In the genomic region with DNA sequence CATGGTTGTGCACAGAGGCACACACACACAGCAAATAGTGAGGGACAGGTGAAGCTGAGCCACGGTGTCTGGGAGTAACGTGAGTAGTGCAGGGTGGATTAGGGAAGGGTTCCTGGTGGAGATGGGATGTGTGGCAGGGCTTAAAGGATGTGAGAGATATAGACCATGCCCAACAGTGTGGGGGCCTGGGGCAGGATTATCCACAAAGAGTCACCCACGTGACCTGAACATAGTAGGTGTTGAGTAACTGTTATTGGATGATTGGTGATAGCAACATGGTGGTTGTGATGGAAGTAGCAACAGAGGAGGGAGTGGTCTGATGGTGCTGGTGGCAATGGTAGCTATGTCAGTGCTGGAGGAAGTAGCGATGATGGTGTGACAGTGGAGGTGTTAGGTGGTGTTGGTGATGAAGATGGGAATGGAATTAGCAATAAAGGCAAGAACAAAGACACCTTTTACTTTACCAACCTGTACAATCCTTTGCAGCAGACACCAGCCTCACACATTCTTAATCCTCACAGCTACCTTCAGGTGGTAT, we compare ENCODE assay signal across 1 cellular context.
TF ChIP-seq lines count a peak whose summit lies in the region.

No MANE protein-coding gene starts in this region.

TF ChIP-seq in H1, 55 proteins besides CTCF, POLR2A, EP300 and RAD21:
- TF ChIP-seq SP2 (IDR thresholded peaks at IDR 0.05; ENCODE audit: low read length): no peak
- no peak for TF ChIP-seq CHD2 (IDR thresholded peaks at IDR 0.05; ENCODE audit: low read length)
- TF ChIP-seq CEBPB (IDR thresholded peaks at IDR 0.05; ENCODE audit: low read depth, low read length): no peak
- TF ChIP-seq SP1 (IDR thresholded peaks at IDR 0.05; ENCODE audit: low read depth, low read length): no peak
- TF ChIP-seq HDAC2 (IDR thresholded peaks at IDR 0.05; ENCODE audit: borderline replicate concordance in 1 of 2, low read depth in 2 of 2, low read length in 2 of 2): no peak
- TF ChIP-seq CBX8 (IDR thresholded peaks at IDR 0.05; ENCODE audit: borderline replicate concordance, low read depth, low read length): no peak
- TF ChIP-seq TCF12 (IDR thresholded peaks at IDR 0.05; ENCODE audit: low read depth, low read length): no peak
- no peak for TF ChIP-seq SIX5 (IDR thresholded peaks at IDR 0.05; ENCODE audit: low read depth, low read length)
- no peak for TF ChIP-seq CREB1 (IDR thresholded peaks at IDR 0.05)
- TF ChIP-seq ATF3 (IDR thresholded peaks at IDR 0.05; ENCODE audit: insufficient read depth, low read depth, low read length): no peak
- TF ChIP-seq GABPA (IDR thresholded peaks at IDR 0.05; ENCODE audit: borderline replicate concordance, insufficient read depth, low read length): no peak
- TF ChIP-seq ASH2L (IDR thresholded peaks at IDR 0.05; ENCODE audit: low read length): no peak
- TF ChIP-seq RFX5 (IDR thresholded peaks at IDR 0.05; ENCODE audit: borderline replicate concordance, low read depth, low read length): no peak
